24 cellular contexts compared by ENCODE assay signal in the genomic region with DNA sequence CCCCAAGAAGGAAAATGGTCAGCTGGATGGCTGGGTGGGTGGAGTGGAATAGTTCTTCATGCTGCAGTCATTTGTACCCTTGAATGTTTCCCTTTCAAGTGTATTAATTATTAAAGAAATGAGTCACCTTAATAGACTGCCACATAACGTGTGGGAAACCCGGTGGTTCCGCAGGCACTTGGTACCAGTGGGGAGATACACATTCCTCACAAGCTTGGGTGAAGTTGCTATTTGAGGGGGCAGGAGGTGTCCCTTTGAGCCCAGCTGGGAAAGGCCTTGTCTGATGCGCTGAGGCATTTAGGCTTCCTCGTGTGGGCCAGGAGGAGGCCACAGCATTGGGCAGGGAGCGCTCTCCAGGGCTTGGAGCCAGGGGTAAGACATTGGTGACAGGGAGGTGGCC. TPM values are rescaled to one million over a fixed set of nuclear protein-coding genes. Genes with fewer than 3 reads are reported as not detected.
DNase-seq lines count a peak whose midpoint lies in the region; ATAC-seq, FAIRE-seq and TF ChIP-seq lines count a peak whose summit lies in the region.
"Had no signal": no experiment of that assay in that cellular context is flagged by ENCODE, and none has a peak within 500 bp of the region (broad histone marks: within the 10 kb centered on the region; RNA-seq: fewer than 3 reads in every experiment).

No MANE protein-coding gene starts in this region.

- H2BK15ac ChIP-seq in H9 (ENCODE audit: low read depth, low read length), result no peak overlapping the region

- H3K4me1 ChIP-seq in H9 (ENCODE audit: insufficient read depth, low read length) (no peaks in the 10 kb centered on the region), astrocyte (ENCODE audit: insufficient read depth, low read length) (no peaks in the 10 kb centered on the region), osteoblast (ENCODE audit: insufficient read depth, low read length) (no peaks in the 10 kb centered on the region)
- H3K4me1 ChIP-seq: Caco-2 had no signal

- H3K36me3 Mint-ChIP-seq in H9 (ENCODE audit: insufficient read depth in 1 of 3, low read depth in 3 of 3) (peaks cover 13 to 15% (median 15%) of the 10 kb centered on the region in 3 experiments), astrocyte (ENCODE audit: low read depth, unreplicated experiment) (peaks cover 2% of the 10 kb centered on the region), type B pancreatic cell (peaks cover 9% of the 10 kb centered on the region)
- H3K36me3 Mint-ChIP-seq: CD8-positive, alpha-beta T cell; IgD-negative memory B cell had no signal

- WGBS in H9 (ENCODE audit: extremely low coverage, insufficient read length, low lambda C conversion rate), result no CpG with 5 or more reads among the region's 6 CpGs

- H3K14ac ChIP-seq in H9 (ENCODE audit: insufficient read depth, low read length), result no peak overlapping the region

- no peaks in the 10 kb centered on the region for H3K79me1 ChIP-seq in H9 (ENCODE audit: insufficient read depth, low read depth, low read length, poor library complexity, severe bottlenecking)

- H3K4me3 ChIP-seq in astrocyte (ENCODE audit: insufficient read depth, low read depth, low read length) (no peak overlapping the region), osteoblast (ENCODE audit: insufficient read depth, low read length) (no peak overlapping the region)

- peaks cover 23 to 25% of the 10 kb centered on the region in 2 experiments for H3K9me3 Mint-ChIP-seq in H9
- H3K9me3 Mint-ChIP-seq in astrocyte (ENCODE audit: unreplicated experiment), result peaks cover 6% of the 10 kb centered on the region
- H3K9me3 Mint-ChIP-seq in type B pancreatic cell, result peaks cover 4% of the 10 kb centered on the region
- H3K9me3 Mint-ChIP-seq: CD8-positive, alpha-beta T cell had no signal

- no peak overlapping the region for H4K5ac ChIP-seq in H9 (ENCODE audit: insufficient read length, low read depth, low read length)

- no peak overlapping the region for H2BK12ac ChIP-seq in H9 (ENCODE audit: insufficient read length, low read depth, low read length)

- H3K4me2 ChIP-seq in H9 (ENCODE audit: insufficient read depth, insufficient read length, low read length) (no peak overlapping the region), astrocyte (ENCODE audit: low read length) (no peak overlapping the region), osteoblast (ENCODE audit: insufficient read depth, low read length) (no peak overlapping the region)
- H3K4me2 ChIP-seq: KMS-11 had no signal

- DNase-seq in H9 (no peak), astrocyte (ENCODE audit: low read depth) (no peak), kidney tubule cell (ENCODE audit: low spot score) (peak; percentile 91), NCI-H1105 treated with DMSO at 0.1 percent for 48 hours (lab: John Stamatoyannopoulos, UW) (no peak), type B pancreatic cell (ENCODE audit: extremely low spot score, unreplicated experiment) (no peak), osteoblast (ENCODE audit: insufficient read length, low spot score, missing footprints) (no peak)
- DNase-seq: Caco-2; CD8-positive, alpha-beta T cell; GOT3; HCEC 1CT; MM.1S; NCI-H1417; NCI-H1694 treated with DMSO at 0.1 percent for 48 hours; NCI-H2081; NCI-H2227 treated with DMSO at 0.1 percent for 48 hours; NCI-H526 treated with DMSO at 0.1 percent for 48 hours; SHP77 treated with DMSO at 0.1 percent for 48 hours had no signal

- H3K27ac ChIP-seq in H9 (ENCODE audit: insufficient read length, low read depth, low read length) (no peak overlapping the region), astrocyte (ENCODE audit: low read depth, low read length) (no peak overlapping the region), osteoblast (ENCODE audit: low read depth, low read length) (no peak overlapping the region)
- H3K27ac ChIP-seq: C4-2B, HL-60, KMS-11 had no signal

- H3T11ph ChIP-seq in H9 (ENCODE audit: low read length), result no peak overlapping the region

- H2AK5ac ChIP-seq in H9 (ENCODE audit: insufficient read length, low read length), result no peak overlapping the region

- no peak overlapping the region for H2BK5ac ChIP-seq in H9 (ENCODE audit: insufficient read length, low read length)

- H3K27me3 Mint-ChIP-seq in H9 (ENCODE audit: low read depth), result no peaks in the 10 kb centered on the region
- H3K27me3 Mint-ChIP-seq in astrocyte (ENCODE audit: low read depth, unreplicated experiment), result peaks cover 2% of the 10 kb centered on the region
- no peaks in the 10 kb centered on the region for H3K27me3 Mint-ChIP-seq in type B pancreatic cell
- H3K27me3 Mint-ChIP-seq: B cell, IgD-negative memory B cell had no signal

- no peak overlapping the region for H3K23ac ChIP-seq in H9 (ENCODE audit: insufficient read length, low read depth, low read length)

- H3K9me3 ChIP-seq in H9 (ENCODE audit: control insufficient read depth, low read depth, low read length), result no peaks in the 10 kb centered on the region
- no peaks in the 10 kb centered on the region for H3K9me3 ChIP-seq in astrocyte (ENCODE audit: insufficient read depth, low read depth, low read length)
- H3K9me3 ChIP-seq in osteoblast (ENCODE audit: low read depth, low read length), result no peaks in the 10 kb centered on the region

- H3K4ac ChIP-seq in H9 (ENCODE audit: low read depth, low read length), result no peak overlapping the region

- H2BK120ac ChIP-seq in H9 (ENCODE audit: low read depth, low read length, poor library complexity, severe bottlenecking), result no peak overlapping the region

- H3K56ac ChIP-seq in H9 (ENCODE audit: insufficient read length, low read depth, low read length), result no peak overlapping the region

- TF ChIP-seq CTCF in H9 (conservative IDR thresholded peaks at IDR 0.05), result no peak
- TF ChIP-seq CTCF in astrocyte (IDR thresholded peaks at IDR 0.05; ENCODE audit: insufficient read depth, low read depth, low read length), result no peak
- TF ChIP-seq CTCF in type B pancreatic cell (conservative IDR thresholded peaks at IDR 0.05), result no peak
- no peak for TF ChIP-seq CTCF in osteoblast (IDR thresholded peaks at IDR 0.05; ENCODE audit: extremely low read depth, low read depth, low read length)

- no peaks in the 10 kb centered on the region for H3K23me2 ChIP-seq in H9 (ENCODE audit: insufficient read length, low read depth, low read length, poor library complexity, severe bottlenecking)

- ATAC-seq in GM18909 (IDR thresholded peaks at IDR 0.05; ENCODE audit: poor library complexity, unreplicated experiment), result no peak
- ATAC-seq: CD8-positive, alpha-beta T cell had no signal

- H3K36me3 ChIP-seq in astrocyte (ENCODE audit: insufficient read depth, low read length) (no peaks in the 10 kb centered on the region), osteoblast (ENCODE audit: insufficient read depth, low read length) (no peaks in the 10 kb centered on the region)

- no peak overlapping the region for H3K4me3 Mint-ChIP-seq in H9
- H3K4me3 Mint-ChIP-seq in astrocyte (ENCODE audit: unreplicated experiment), result no peak overlapping the region
- no peak overlapping the region for H3K4me3 Mint-ChIP-seq in type B pancreatic cell
- H3K4me3 Mint-ChIP-seq: B cell; CD8-positive, alpha-beta T cell; IgD-negative memory B cell had no signal

- H3K27ac Mint-ChIP-seq in H9 (peak overlapping the region in 2 of 3 experiments; percentile 33 to 59; a peak in 2 of 7 replicates), astrocyte (ENCODE audit: unreplicated experiment) (peak overlapping the region; percentile 6), type B pancreatic cell (no peak overlapping the region)
- H3K27ac Mint-ChIP-seq: B cell; CD8-positive, alpha-beta T cell; IgD-negative memory B cell had no signal

- H3K79me2 ChIP-seq in H9 (ENCODE audit: insufficient read depth, low read length), result no peaks in the 10 kb centered on the region
- no peaks in the 10 kb centered on the region for H3K79me2 ChIP-seq in astrocyte (ENCODE audit: insufficient read depth, low read length)
- H3K79me2 ChIP-seq in osteoblast (ENCODE audit: insufficient read depth, low read length), result no peaks in the 10 kb centered on the region

- no peak for FAIRE-seq in astrocyte (lab: Jason Lieb, UNC)
- FAIRE-seq: GM18507 had no signal

- no peak overlapping the region for H4K8ac ChIP-seq in H9 (replicated peaks; ENCODE audit: insufficient read length, low read depth, low read length)

- H3K9ac ChIP-seq in H9 (ENCODE audit: extremely low read depth, insufficient read length, low read length) (no peak overlapping the region), astrocyte (ENCODE audit: low read length) (no peak overlapping the region)
- H3K9ac ChIP-seq: KMS-11 had no signal

- no peak overlapping the region for H2BK20ac ChIP-seq in H9 (ENCODE audit: low read depth, low read length, poor library complexity, severe bottlenecking)

- H2AFZ ChIP-seq in H9 (ENCODE audit: low read length) (no peak overlapping the region), astrocyte (ENCODE audit: low read depth, low read length) (no peak overlapping the region), osteoblast (ENCODE audit: low read length) (no peak overlapping the region)

- no peak overlapping the region for H3K18ac ChIP-seq in H9 (ENCODE audit: insufficient read length, low read depth, low read length)

- H4K20me1 ChIP-seq in H9 (ENCODE audit: control insufficient read depth, insufficient read depth, insufficient read length) (no peaks in the 10 kb centered on the region), astrocyte (ENCODE audit: insufficient read depth, low read length) (no peaks in the 10 kb centered on the region), osteoblast (ENCODE audit: insufficient read depth, low read length) (no peaks in the 10 kb centered on the region)

- H3K4me1 Mint-ChIP-seq in H9 (peaks cover 0 to 4% of the 10 kb centered on the region in 2 experiments; a peak in 2 of 4 replicates), astrocyte (ENCODE audit: low read depth, unreplicated experiment) (peaks cover 13% of the 10 kb centered on the region), type B pancreatic cell (ENCODE audit: unreplicated experiment) (peaks cover 8% of the 10 kb centered on the region)
- H3K4me1 Mint-ChIP-seq: B cell had no signal

- no peaks in the 10 kb centered on the region for H3K27me3 ChIP-seq in H9 (ENCODE audit: insufficient read depth, low read length)
- H3K27me3 ChIP-seq in astrocyte (ENCODE audit: insufficient read depth, low read length), result peaks cover 2% of the 10 kb centered on the region
- no peaks in the 10 kb centered on the region for H3K27me3 ChIP-seq in osteoblast (ENCODE audit: insufficient read depth, low read length)

- no peak overlapping the region for H4K91ac ChIP-seq in H9 (ENCODE audit: insufficient read length, low read depth, low read length)

RNA-seq across cellular contexts. Expression of a gene that starts 57.7 kb away (rescaled TPM):
- total RNA-seq in H9 (2021) (16.3 and 18.2 TPM in 2 replicates), astrocyte (1.2 and 1.3 TPM in 2 replicates), type B pancreatic cell (ENCODE audit: low replicate concordance) (13.8 and 55.2 TPM in 2 replicates), osteoblast (0.72 and 0.88 TPM in 2 replicates)
- total RNA-seq: B cell had no signal
